Comparison of ENCODE assay signal across 21 cellular contexts in the genomic region with DNA sequence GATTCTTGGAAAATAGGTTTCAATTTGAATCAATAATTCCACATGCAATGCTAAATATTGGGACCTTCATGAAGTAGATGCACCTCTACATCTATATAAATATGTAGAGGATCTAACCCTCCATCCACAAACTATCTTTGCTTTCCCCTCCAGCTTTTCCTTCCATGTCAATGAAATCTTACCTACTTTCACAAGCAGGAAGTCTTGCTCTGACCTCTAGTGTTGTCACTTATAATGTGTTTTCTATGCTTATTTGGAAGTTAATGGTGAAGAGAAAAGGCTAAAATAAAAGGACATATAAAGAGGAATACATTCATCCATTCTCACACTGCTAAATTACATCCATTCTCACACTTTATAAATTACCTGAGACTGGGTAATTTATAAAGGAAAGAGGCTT.
"Had no signal": no experiment of that assay in that cellular context is flagged by ENCODE, and none has a peak within 500 bp of the region (broad histone marks: within the 10 kb centered on the region; RNA-seq: fewer than 3 reads in every experiment).

No MANE protein-coding gene starts in this region.

- H3K9ac ChIP-seq: neural progenitor cell had no signal

- H3K9me3 ChIP-seq: adrenal gland, ascending aorta had no signal

- H3K27ac ChIP-seq: adrenal gland, ascending aorta, left lung, neural progenitor cell, tibial artery had no signal

- H2AFZ ChIP-seq: neural progenitor cell had no signal

- ATAC-seq: activated naive CD4-positive, alpha-beta T cell treated with anti-CD3 and anti-CD28 coated beads, Interleukin-2, amount 50 U/mL, for 72 hours; activated T-helper 17 cell treated with anti-CD3 and anti-CD28 coated beads, Interleukin-2, amount 50 U/mL, for 72 hours; left lung; naive thymus-derived CD8-positive, alpha-beta T cell; sciatic nerve; stimulated activated effector memory CD8-positive, alpha-beta T cell treated with anti-CD3 and anti-CD28 coated beads, Interleukin-12 subunit alpha, Interleukin-12 subunit beta, amount 100 ng/mL, for 72 hours; stimulated activated naive CD8-positive, alpha-beta T cell treated with anti-CD3 and anti-CD28 coated beads, Interleukin-15, amount 100 ng/mL, for 72 hours had no signal

- H3K4me1 ChIP-seq: adrenal gland, ascending aorta, left lung, neural progenitor cell, tibial artery had no signal

- H3K4me2 ChIP-seq: neural progenitor cell had no signal

- DNase-seq: activated T-cell treated with anti-CD3 and anti-CD28 coated beads, Interleukin-2, amount 50 U/mL, for 1 hour; adrenal gland; central memory CD4-positive, alpha-beta T cell; dermis blood vessel endothelial cell; effector CD8-positive, alpha-beta T cell; erythroblast; foreskin fibroblast; kidney; left lung; naive thymus-derived CD8-positive, alpha-beta T cell; posterior cingulate gyrus; small intestine; stimulated activated CD4-positive, alpha-beta T cell treated with anti-CD3 and anti-CD28 coated beads, Interleukin-2, amount 100 ng/mL, for 24 hours; stimulated activated naive CD8-positive, alpha-beta T cell treated with anti-CD3 and anti-CD28 coated beads, Interleukin-15, amount 100 ng/mL, for 72 hours; tibial artery had no signal

- H3K27me3 ChIP-seq: ascending aorta, left lung, neural progenitor cell, tibial artery had no signal

- H3K4me3 ChIP-seq: adrenal gland, ascending aorta, left lung, neural progenitor cell, tibial artery had no signal

- H3K36me3 ChIP-seq: adrenal gland, ascending aorta, left lung, neural progenitor cell, tibial artery had no signal
